2 cellular contexts compared by ENCODE assay signal in the genomic region with DNA sequence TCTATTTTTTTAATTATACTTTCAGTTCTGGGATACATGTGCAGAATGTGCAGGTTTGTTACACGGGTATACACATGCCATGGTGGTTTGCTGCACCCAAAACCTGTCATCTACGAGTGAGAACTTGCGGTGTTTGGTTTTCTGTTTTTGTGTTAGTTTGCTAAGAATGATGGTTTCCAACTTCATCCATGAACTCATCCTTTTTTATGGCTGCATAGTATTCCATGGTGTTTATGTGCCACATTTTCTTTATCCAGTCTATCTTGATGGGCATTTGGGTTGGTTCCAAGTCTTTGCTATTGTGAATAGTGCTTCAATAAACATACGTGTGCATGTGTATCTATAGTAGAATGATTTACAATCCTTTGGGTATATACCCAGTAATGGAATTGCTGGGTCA. TPM values are rescaled to one million over a fixed set of nuclear protein-coding genes. Genes with fewer than 3 reads are reported as not detected.
"Had no signal": no experiment of that assay in that cellular context is flagged by ENCODE, and none has a peak within 500 bp of the region (broad histone marks: within the 10 kb centered on the region; RNA-seq: fewer than 3 reads in every experiment).

No MANE protein-coding gene starts in this region.

RNA-seq across cellular contexts. Expression of a gene that starts 29.6 kb away (rescaled TPM):
- total RNA-seq: M059J, NCI-H460 had no signal

RNA-seq across cellular contexts. Expression of a gene that starts 51.9 kb away (rescaled TPM):
- total RNA-seq: NCI-H460 had no signal
